8 cellular contexts compared by ENCODE assay signal in the genomic region with DNA sequence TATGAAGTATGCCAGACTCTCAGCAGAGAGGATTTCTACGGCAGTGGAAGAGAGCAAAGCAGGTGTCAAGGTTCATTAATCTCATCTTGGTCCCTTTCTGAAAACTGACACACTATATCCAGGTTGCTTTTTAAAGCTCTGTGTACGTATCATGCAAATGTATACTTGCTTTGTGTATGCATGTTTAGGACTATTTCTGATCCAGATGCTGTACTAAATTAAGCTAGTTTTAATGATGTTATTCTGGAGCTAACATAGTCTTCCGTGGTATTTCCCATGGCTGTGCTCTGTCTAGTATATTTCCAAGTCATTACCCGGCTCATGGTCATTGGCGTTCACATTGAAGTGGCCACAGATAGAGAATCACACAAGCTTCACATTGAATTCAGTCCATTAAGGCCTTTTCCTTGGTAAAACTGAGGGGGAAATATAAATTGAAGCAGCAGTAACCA. TPM values are rescaled to one million over a fixed set of nuclear protein-coding genes. Genes with fewer than 3 reads are reported as not detected.
DNase-seq lines count a peak whose midpoint lies in the region; ATAC-seq and TF ChIP-seq lines count a peak whose summit lies in the region.

No MANE protein-coding gene starts in this region.

- CTCF ChIA-PET in PC-3 (lab: Charles Lee), result interaction anchor here (0.6 kb wide), 1 partner anchor 369 kb away, joined by 3 read pairs; no protein-coding TSS in a partner anchor

- H3K4me1 ChIP-seq in PC-3 (ENCODE audit: insufficient read depth, low read length) (peaks cover 60% of the 10 kb centered on the region), iPS-18a (ENCODE audit: control insufficient read depth, low read depth, low read length) (peaks cover 32% of the 10 kb centered on the region)

- in situ Hi-C loops in GM13976 (cut with MboI; ENCODE audit: low sequenced_read_pairs, unreplicated experiment), result no loop called here

- H3K4me3 Mint-ChIP-seq in type B pancreatic cell, result no peak overlapping the region

- H3K4me2 ChIP-seq in PC-3 (ENCODE audit: low read length), result peak overlapping the region; percentile 76

- H3K9me2 ChIP-seq in PC-3 (replicated peaks; ENCODE audit: low read length), result no peaks in the 10 kb centered on the region

- BruUV-seq in PC-3 (replicated peaks; lab: Mats Ljungman, UMichigan), result TSS peak; percentile 93

- H3K27ac ChIP-seq in C4-2B (peak overlapping the region; percentile 36; the same call in 1 of the 2 replicates), PC-3 (ENCODE audit: low read length) (peak overlapping the region; percentile 88), iPS-18a (ENCODE audit: low read length) (peak overlapping the region; percentile 54)

- H3K27me3 ChIP-seq in PC-3 (ENCODE audit: low read length), result no peaks in the 10 kb centered on the region
- H3K27me3 ChIP-seq in iPS-18a (ENCODE audit: control insufficient read depth, insufficient read depth, low read length), result no peaks in the 10 kb centered on the region

- no peaks in the 10 kb centered on the region for H3K36me3 Mint-ChIP-seq in type B pancreatic cell

- H3K27ac Mint-ChIP-seq in type B pancreatic cell, result peak overlapping the region; percentile 97

- H3K4me1 Mint-ChIP-seq in type B pancreatic cell (ENCODE audit: unreplicated experiment), result peaks cover 35% of the 10 kb centered on the region

- DNase-seq in PC-3 (no peak), type B pancreatic cell (ENCODE audit: extremely low spot score, unreplicated experiment) (no peak), GM13976 (ENCODE audit: low spot score) (no peak)
- no peak for DNase-seq in stimulated activated naive CD4-positive, alpha-beta T cell (lab: John Stamatoyannopoulos, UW)
- DNase-seq in stimulated activated CD4-positive, alpha-beta T cell treated with anti-CD3 and anti-CD28 coated beads, Interleukin-2, amount 100 ng/mL, for 48 hours, result no peak

- H3K9ac ChIP-seq in PC-3 (ENCODE audit: low read length), result peak overlapping the region; percentile 65
- H3K9ac ChIP-seq in iPS-18a (ENCODE audit: low read length), result no peak overlapping the region

- no peak overlapping the region for H2AFZ ChIP-seq in PC-3 (ENCODE audit: low read length)

- peak; percentile 20 for ATAC-seq in GM21526 (IDR thresholded peaks at IDR 0.05; ENCODE audit: low FRiP score, unreplicated experiment)
- no peak for ATAC-seq in PC-3

- TF ChIP-seq CTCF in C4-2B (conservative IDR thresholded peaks at IDR 0.05) (no peak), PC-3 (conservative IDR thresholded peaks at IDR 0.05; ENCODE audit: low read depth, low read length) (no peak), type B pancreatic cell (conservative IDR thresholded peaks at IDR 0.05) (no peak), GM13976 (IDR thresholded peaks at IDR 0.05; ENCODE audit: borderline replicate concordance, control extremely low read depth, extremely low read depth, insufficient read depth, missing control alignments) (no peak)

- no peaks in the 10 kb centered on the region for H4K20me1 ChIP-seq in PC-3 (ENCODE audit: low read length)

- no peaks in the 10 kb centered on the region for H3K36me3 ChIP-seq in PC-3 (ENCODE audit: low read depth, low read length)
- H3K36me3 ChIP-seq in iPS-18a (ENCODE audit: control insufficient read depth, low read depth, low read length), result no peaks in the 10 kb centered on the region

- no peaks in the 10 kb centered on the region for H3K79me2 ChIP-seq in PC-3 (ENCODE audit: low read length)

- no peaks in the 10 kb centered on the region for H3K9me3 ChIP-seq in PC-3 (ENCODE audit: low read length)
- H3K9me3 ChIP-seq in iPS-18a (ENCODE audit: control insufficient read depth, low read depth, low read length), result no peaks in the 10 kb centered on the region

- H3K27me3 Mint-ChIP-seq in type B pancreatic cell, result no peaks in the 10 kb centered on the region

- peak overlapping the region; percentile 50; the same call in 1 of the 2 replicates for H3K4me3 ChIP-seq in PC-3 (ENCODE audit: low read length)
- no peak overlapping the region for H3K4me3 ChIP-seq in iPS-18a (ENCODE audit: low read length)

- H3K9me3 Mint-ChIP-seq in type B pancreatic cell, result no peaks in the 10 kb centered on the region

- POLR2A ChIA-PET in PC-3 (lab: Charles Lee; ENCODE audit: unreplicated experiment), result no interaction called here

- intact Hi-C loops in PC-3 (cut with micrococcal nuclease), result loop anchor here (10.0 kb wide), 1 partner anchor 99 kb away; no protein-coding TSS in a partner anchor

- peaks cover 11% of the 10 kb centered on the region for H3F3A ChIP-seq in PC-3 (ENCODE audit: low read length, unreplicated experiment)

RNA-seq across cellular contexts. Expression of a gene that starts 59.1 kb away (rescaled TPM):
- total RNA-seq in PC-3 (2014; rRNA removed) (18.0 and 21.3 TPM in 2 replicates), type B pancreatic cell (ENCODE audit: low replicate concordance) (23.2 and 31.9 TPM in 2 replicates)

Comparison
In these comparisons a context has a peak if more than half of its experiments do, and no peak if none do; other contexts are left out.
1. H3K27ac ChIP-seq: peak in every context shown above with its lines; median percentile 88 in PC-3; 54 in iPS-18a; 36 in C4-2B.